Comparison of ENCODE assay signal across 22 cellular contexts in the genomic region with DNA sequence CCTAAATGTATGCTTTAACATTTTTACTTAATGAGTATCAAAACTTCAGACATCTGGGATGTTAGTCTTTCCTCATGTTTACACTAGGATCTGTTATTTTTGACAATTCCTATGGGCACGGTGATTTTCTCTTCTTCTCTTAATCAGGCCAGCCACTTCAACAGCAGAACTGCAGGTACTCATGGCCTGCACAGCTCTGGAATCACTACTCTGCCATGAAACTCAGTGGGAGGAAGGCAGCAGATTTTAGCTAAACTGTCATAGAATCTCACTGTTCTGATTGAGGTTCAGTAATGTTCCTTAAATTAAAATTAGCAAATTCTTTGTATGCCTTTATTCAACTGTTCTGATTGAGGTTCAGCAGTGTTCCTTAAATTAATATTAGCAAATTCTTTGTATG.
DNase-seq lines count a peak whose midpoint lies in the region; ATAC-seq and TF ChIP-seq lines count a peak whose summit lies in the region.
"Had no signal": no experiment of that assay in that cellular context is flagged by ENCODE, and none has a peak within 500 bp of the region (broad histone marks: within the 10 kb centered on the region; RNA-seq: fewer than 3 reads in every experiment).

No MANE protein-coding gene starts in this region.

- no peaks in the 10 kb centered on the region for H3K36me3 Mint-ChIP-seq in stimulated activated naive CD8-positive, alpha-beta T cell treated with anti-CD3 and anti-CD28 coated beads, Interleukin-15, Interleukin-2, amounts not matched to agents 100 ng/mL and 50 ng/mL, for 24 hours (ENCODE audit: low read depth)
- no peaks in the 10 kb centered on the region for H3K36me3 Mint-ChIP-seq in mesothelial cell of epicardium
- no peaks in the 10 kb centered on the region for H3K36me3 Mint-ChIP-seq in neural progenitor cell
- H3K36me3 Mint-ChIP-seq: CD4-positive, CD25-positive, alpha-beta regulatory T cell; CD8-positive, alpha-beta T cell had no signal

- no peak for ATAC-seq in stimulated activated naive CD8-positive, alpha-beta T cell treated with anti-CD3 and anti-CD28 coated beads, Interleukin-15, Interleukin-2, amounts not matched to agents 100 U/mL and 50 U/mL, for 24 hours
- no peak for ATAC-seq in GM21515 (IDR thresholded peaks at IDR 0.05; ENCODE audit: unreplicated experiment)
- ATAC-seq: CD8-positive, alpha-beta T cell; GM12878 had no signal

- H3K4me1 ChIP-seq in neural progenitor cell, result no peaks in the 10 kb centered on the region
- H3K4me1 ChIP-seq in smooth muscle cell (ENCODE audit: low read depth), result no peaks in the 10 kb centered on the region
- no peaks in the 10 kb centered on the region for H3K4me1 ChIP-seq in testis
- H3K4me1 ChIP-seq: Caco-2, HAP-1 had no signal

- TF ChIP-seq POLR2A in testis (IDR thresholded peaks at IDR 0.05), result no peak

- H4K20me1 ChIP-seq in neural progenitor cell (ENCODE audit: low read depth), result no peaks in the 10 kb centered on the region
- no peaks in the 10 kb centered on the region for H4K20me1 ChIP-seq in smooth muscle cell (ENCODE audit: low read depth)
- H4K20me1 ChIP-seq: BLaER1 had no signal

- intact Hi-C loops in testis (cut with DNase I; ENCODE audit: low total_unique reads), result no loop called here

- H3K36me3 ChIP-seq in neural progenitor cell, result no peaks in the 10 kb centered on the region
- H3K36me3 ChIP-seq in smooth muscle cell (ENCODE audit: low read depth), result no peaks in the 10 kb centered on the region
- no peaks in the 10 kb centered on the region for H3K36me3 ChIP-seq in testis (ENCODE audit: low read depth, missing control alignments)
- H3K36me3 ChIP-seq: BLaER1, HAP-1 had no signal

- no peaks in the 10 kb centered on the region for H3K79me2 ChIP-seq in neural progenitor cell (ENCODE audit: low read depth)
- no peaks in the 10 kb centered on the region for H3K79me2 ChIP-seq in smooth muscle cell (ENCODE audit: low read depth)

- H3K27ac ChIP-seq in neural progenitor cell (no peak overlapping the region), smooth muscle cell (ENCODE audit: low read depth) (no peak overlapping the region), testis (no peak overlapping the region)
- H3K27ac ChIP-seq: 22Rv1, BLaER1, C4-2B, GM23248 had no signal

- DNase-seq in stimulated activated naive CD8-positive, alpha-beta T cell treated with anti-CD3 and anti-CD28 coated beads, Interleukin-15, Interleukin-2, amounts not matched to agents 100 U/mL and 50 U/mL, for 24 hours, result no peak
- DNase-seq in mesothelial cell of epicardium (ENCODE audit: low spot score in 2 of 2, unreplicated experiment in 2 of 2) (no peak), neural progenitor cell (ENCODE audit: low spot score) (no peak), smooth muscle cell (lab: John Stamatoyannopoulos, UW; ENCODE audit: unreplicated experiment) (no peak), NCI-H446 (lab: John Stamatoyannopoulos, UW) (no peak), testis (no peak)
- DNase-seq: Caco-2; CD4-positive, CD25-positive, alpha-beta regulatory T cell; CD8-positive, alpha-beta T cell; DMS153; DND-41; GDM1; GM23248; HFFc6 had no signal

- H3F3A ChIP-seq in neural progenitor cell (ENCODE audit: low read depth) (no peaks in the 10 kb centered on the region), smooth muscle cell (ENCODE audit: low read depth) (no peaks in the 10 kb centered on the region)

- no peaks in the 10 kb centered on the region for H3K27me3 Mint-ChIP-seq in stimulated activated naive CD8-positive, alpha-beta T cell treated with anti-CD3 and anti-CD28 coated beads, Interleukin-15, Interleukin-2, amounts not matched to agents 100 ng/mL and 50 ng/mL, for 24 hours
- H3K27me3 Mint-ChIP-seq in mesothelial cell of epicardium (ENCODE audit: low read depth) (no peaks in the 10 kb centered on the region), neural progenitor cell (ENCODE audit: insufficient read depth, low read depth) (no peaks in the 10 kb centered on the region)
- H3K27me3 Mint-ChIP-seq: B cell; CD4-positive, CD25-positive, alpha-beta regulatory T cell had no signal

- TF ChIP-seq CTCF in mesothelial cell of epicardium (IDR thresholded peaks at IDR 0.05; ENCODE audit: unreplicated experiment) (no peak), neural progenitor cell (IDR thresholded peaks at IDR 0.05) (no peak), smooth muscle cell (IDR thresholded peaks at IDR 0.05; ENCODE audit: borderline replicate concordance, insufficient read depth, poor library complexity, severe bottlenecking) (no peak), testis (IDR thresholded peaks at IDR 0.05) (no peak)

- peak overlapping the region; percentile 55 for H2AFZ ChIP-seq in neural progenitor cell (replicated peaks)
- H2AFZ ChIP-seq in smooth muscle cell (ENCODE audit: low read depth), result peak overlapping the region; percentile 39
- H2AFZ ChIP-seq: GM23248 had no signal

- H3K4me3 ChIP-seq in neural progenitor cell, result no peak overlapping the region
- H3K4me3 ChIP-seq in smooth muscle cell, result no peak overlapping the region
- no peak overlapping the region for H3K4me3 ChIP-seq in testis
- H3K4me3 ChIP-seq: BLaER1, GM12878, GM23248, HAP-1 had no signal

- no peaks in the 10 kb centered on the region for H3K27me3 ChIP-seq in neural progenitor cell
- no peaks in the 10 kb centered on the region for H3K27me3 ChIP-seq in smooth muscle cell (ENCODE audit: low read depth)
- no peaks in the 10 kb centered on the region for H3K27me3 ChIP-seq in testis
- H3K27me3 ChIP-seq: BLaER1 had no signal

- H3K4me3 Mint-ChIP-seq in stimulated activated naive CD8-positive, alpha-beta T cell treated with anti-CD3 and anti-CD28 coated beads, Interleukin-15, Interleukin-2, amounts not matched to agents 100 ng/mL and 50 ng/mL, for 24 hours, result no peak overlapping the region
- no peak overlapping the region for H3K4me3 Mint-ChIP-seq in mesothelial cell of epicardium
- no peak overlapping the region for H3K4me3 Mint-ChIP-seq in neural progenitor cell
- H3K4me3 Mint-ChIP-seq: B cell; CD4-positive, CD25-positive, alpha-beta regulatory T cell; CD8-positive, alpha-beta T cell; HFFc6 had no signal

- H3K4me1 Mint-ChIP-seq in stimulated activated naive CD8-positive, alpha-beta T cell treated with anti-CD3 and anti-CD28 coated beads, Interleukin-15, Interleukin-2, amounts not matched to agents 100 ng/mL and 50 ng/mL, for 24 hours (ENCODE audit: low read depth), result no peaks in the 10 kb centered on the region
- H3K4me1 Mint-ChIP-seq in mesothelial cell of epicardium, result peaks cover 23% of the 10 kb centered on the region
- H3K4me1 Mint-ChIP-seq in neural progenitor cell, result no peaks in the 10 kb centered on the region
- H3K4me1 Mint-ChIP-seq: B cell; CD4-positive, CD25-positive, alpha-beta regulatory T cell had no signal

- H3K9me3 ChIP-seq in neural progenitor cell (ENCODE audit: low read depth), result no peaks in the 10 kb centered on the region
- H3K9me3 ChIP-seq in smooth muscle cell (replicated peaks; ENCODE audit: low read depth), result no peaks in the 10 kb centered on the region
- no peaks in the 10 kb centered on the region for H3K9me3 ChIP-seq in testis
- H3K9me3 ChIP-seq: BLaER1, Caco-2, HAP-1 had no signal

- H3K4me2 ChIP-seq in neural progenitor cell, result no peak overlapping the region
- no peak overlapping the region for H3K4me2 ChIP-seq in smooth muscle cell
- H3K4me2 ChIP-seq: BLaER1 had no signal

- H3K9ac ChIP-seq in neural progenitor cell (no peak overlapping the region), smooth muscle cell (ENCODE audit: low read depth) (no peak overlapping the region)
- H3K9ac ChIP-seq: BLaER1, GM23248 had no signal

- peak overlapping the region; percentile 29 for H3K27ac Mint-ChIP-seq in stimulated activated naive CD8-positive, alpha-beta T cell treated with anti-CD3 and anti-CD28 coated beads, Interleukin-15, Interleukin-2, amounts not matched to agents 100 ng/mL and 50 ng/mL, for 24 hours
- peak overlapping the region; percentile 48 for H3K27ac Mint-ChIP-seq in mesothelial cell of epicardium
- peak overlapping the region; percentile 22 for H3K27ac Mint-ChIP-seq in neural progenitor cell
- H3K27ac Mint-ChIP-seq: B cell; CD4-positive, CD25-positive, alpha-beta regulatory T cell; CD8-positive, alpha-beta T cell; HFFc6 had no signal

- 18% methylated on average over 1 of the region's 1 CpG for WGBS in smooth muscle cell (ENCODE audit: low lambda C conversion rate)
- WGBS in testis, 2 donors, result 69 to 92% methylated on average over 1 of the region's 1 CpG

- H3K9me3 Mint-ChIP-seq in stimulated activated naive CD8-positive, alpha-beta T cell treated with anti-CD3 and anti-CD28 coated beads, Interleukin-15, Interleukin-2, amounts not matched to agents 100 ng/mL and 50 ng/mL, for 24 hours, result peaks cover 6% of the 10 kb centered on the region
- peaks cover 8% of the 10 kb centered on the region for H3K9me3 Mint-ChIP-seq in mesothelial cell of epicardium
- H3K9me3 Mint-ChIP-seq in neural progenitor cell, result no peaks in the 10 kb centered on the region
